In genomic region chr21:39386899-39387298, GRCh38 we compare ENCODE assay signal across 8 cellular contexts. TPM values are rescaled to one million over a fixed set of nuclear protein-coding genes. Genes with fewer than 3 reads are reported as not detected.
DNase-seq lines count a peak whose midpoint lies in the region; TF ChIP-seq lines count a peak whose summit lies in the region.

No MANE protein-coding gene starts in this region.

- CTCF ChIA-PET in RWPE1 (lab: Yijun Ruan, JAX) = interaction anchor here (1.2 kb wide), 1 partner anchor 27 kb away, joined by 3 read pairs; no protein-coding TSS in a partner anchor

- POLR2A ChIA-PET in RWPE1 (lab: Yijun Ruan, JAX; ENCODE audit: low non-redundant PET) = no interaction called here

- DNase-seq in DMS53 (lab: John Stamatoyannopoulos, UW) = peak; percentile 32
- no peak for DNase-seq in DMS53 treated with DMSO at 0.1 percent for 48 hours (lab: John Stamatoyannopoulos, UW; ENCODE audit: unreplicated experiment)
- DNase-seq in RWPE1 (ENCODE audit: low spot score) = no peak
- DNase-seq in epithelial cell of proximal tubule (ENCODE audit: low read depth) = no peak
- DNase-seq in DMS114 treated with DMSO at 0.1 percent for 48 hours (lab: John Stamatoyannopoulos, UW; ENCODE audit: unreplicated experiment) = no peak
- no peak for DNase-seq in stimulated activated CD4-positive, alpha-beta T cell treated with anti-CD3 and anti-CD28 coated beads, Interleukin-2, amount 100 ng/mL, for 24 hours
- no peak for DNase-seq in activated CD4-positive, CD25-positive, alpha-beta regulatory T cell treated with anti-CD3 and anti-CD28 coated beads, Interleukin-2, amount 50 U/mL, for 72 hours

- H3K4me3 ChIP-seq in epithelial cell of proximal tubule (ENCODE audit: low read depth, low read length) (peak overlapping the region; percentile 46), skeletal muscle tissue (ENCODE audit: low read length in 3 of 3) (peak overlapping the region in 1 of 3 donors; percentile 71)

- H3K27ac ChIP-seq in RWPE1 (peak overlapping the region; percentile 85), skeletal muscle tissue (ENCODE audit: low read depth, low read length) (peak overlapping the region; percentile 43)

- no peaks in the 10 kb centered on the region for H3K9me3 ChIP-seq in skeletal muscle tissue (ENCODE audit: control insufficient read depth in 3 of 3, low read length in 3 of 3)

- H3K36me3 ChIP-seq in skeletal muscle tissue (ENCODE audit: control insufficient read depth in 3 of 3, insufficient read depth in 3 of 3, low read length in 3 of 3) = peaks cover 3 to 14% (median 10%) of the 10 kb centered on the region in 3 donors

- H3K27me3 ChIP-seq in skeletal muscle tissue (ENCODE audit: control insufficient read depth in 3 of 3, insufficient read depth in 3 of 3, low read length in 3 of 3) = no peaks in the 10 kb centered on the region

- peaks cover 17 to 27% (median 17%) of the 10 kb centered on the region in 3 donors for H3K4me1 ChIP-seq in skeletal muscle tissue (ENCODE audit: control insufficient read depth in 3 of 3, insufficient read depth in 3 of 3, low read length in 3 of 3)

- TF ChIP-seq CTCF in RWPE1 (conservative IDR thresholded peaks at IDR 0.05; ENCODE audit: low read depth) = no peak
- TF ChIP-seq CTCF in epithelial cell of proximal tubule (conservative IDR thresholded peaks at IDR 0.05; ENCODE audit: low read depth, low read length) = no peak

- peak overlapping the region in 2 of 3 donors; percentile 6 to 79 for H3K9ac ChIP-seq in skeletal muscle tissue (ENCODE audit: low read depth in 1 of 3, low read length in 3 of 3)

RNA-seq across cellular contexts. Expression of gene HMGN1, which starts 38.0 kb away (rescaled TPM):
- total RNA-seq in epithelial cell of proximal tubule = 376 and 475 TPM in 2 replicates
- total RNA-seq in skeletal muscle tissue = 87.7 TPM

RNA-seq across cellular contexts. Expression of gene LCA5L, which starts 58.7 kb away (rescaled TPM):
- 0.23 and 0.65 TPM in 2 replicates for total RNA-seq in epithelial cell of proximal tubule
- total RNA-seq in skeletal muscle tissue = 0.52 TPM
